Comparison of ENCODE assay signal across 1 cellular context in the genomic region with DNA sequence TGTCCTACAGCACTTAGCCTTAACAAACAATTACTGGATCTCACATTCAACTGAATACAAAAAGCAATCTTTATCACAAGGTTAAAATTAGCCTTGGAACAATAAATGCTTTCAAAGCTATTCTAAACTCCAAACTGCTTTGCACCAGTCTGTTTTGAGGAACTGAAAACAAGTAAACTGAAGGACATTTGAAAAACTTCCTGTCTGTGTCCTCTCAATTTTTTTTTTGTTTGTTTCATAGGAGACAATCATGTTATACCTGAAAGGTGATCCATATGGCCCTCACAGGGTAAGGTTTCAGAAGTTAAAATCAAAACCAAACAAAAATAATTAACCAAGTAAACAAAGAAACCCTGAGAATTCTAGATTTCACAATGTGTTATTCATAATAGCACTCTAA.
TF ChIP-seq lines count a peak whose summit lies in the region.

No MANE protein-coding gene starts in this region.

TF ChIP-seq in GM12878, 131 proteins besides CTCF, POLR2A, EP300 and RAD21 (continued from another document and continues in another):
- TF ChIP-seq, protein P1, sequence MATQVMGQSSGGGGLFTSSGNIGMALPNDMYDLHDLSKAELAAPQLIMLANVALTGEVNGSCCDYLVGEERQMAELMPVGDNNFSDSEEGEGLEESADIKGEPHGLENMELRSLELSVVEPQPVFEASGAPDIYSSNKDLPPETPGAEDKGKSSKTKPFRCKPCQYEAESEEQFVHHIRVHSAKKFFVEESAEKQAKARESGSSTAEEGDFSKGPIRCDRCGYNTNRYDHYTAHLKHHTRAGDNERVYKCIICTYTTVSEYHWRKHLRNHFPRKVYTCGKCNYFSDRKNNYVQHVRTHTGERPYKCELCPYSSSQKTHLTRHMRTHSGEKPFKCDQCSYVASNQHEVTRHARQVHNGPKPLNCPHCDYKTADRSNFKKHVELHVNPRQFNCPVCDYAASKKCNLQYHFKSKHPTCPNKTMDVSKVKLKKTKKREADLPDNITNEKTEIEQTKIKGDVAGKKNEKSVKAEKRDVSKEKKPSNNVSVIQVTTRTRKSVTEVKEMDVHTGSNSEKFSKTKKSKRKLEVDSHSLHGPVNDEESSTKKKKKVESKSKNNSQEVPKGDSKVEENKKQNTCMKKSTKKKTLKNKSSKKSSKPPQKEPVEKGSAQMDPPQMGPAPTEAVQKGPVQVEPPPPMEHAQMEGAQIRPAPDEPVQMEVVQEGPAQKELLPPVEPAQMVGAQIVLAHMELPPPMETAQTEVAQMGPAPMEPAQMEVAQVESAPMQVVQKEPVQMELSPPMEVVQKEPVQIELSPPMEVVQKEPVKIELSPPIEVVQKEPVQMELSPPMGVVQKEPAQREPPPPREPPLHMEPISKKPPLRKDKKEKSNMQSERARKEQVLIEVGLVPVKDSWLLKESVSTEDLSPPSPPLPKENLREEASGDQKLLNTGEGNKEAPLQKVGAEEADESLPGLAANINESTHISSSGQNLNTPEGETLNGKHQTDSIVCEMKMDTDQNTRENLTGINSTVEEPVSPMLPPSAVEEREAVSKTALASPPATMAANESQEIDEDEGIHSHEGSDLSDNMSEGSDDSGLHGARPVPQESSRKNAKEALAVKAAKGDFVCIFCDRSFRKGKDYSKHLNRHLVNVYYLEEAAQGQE (IDR thresholded peaks at IDR 0.05; ENCODE audit: low read depth, low read length), result no peak
- peak; percentile 98 for TF ChIP-seq MTA2 (IDR thresholded peaks at IDR 0.05; ENCODE audit: low read depth)
- peak; percentile 65; the same call in 1 of the 2 replicates for TF ChIP-seq CHD2 (IDR thresholded peaks at IDR 0.05; ENCODE audit: borderline replicate concordance, low read depth, low read length)
- peak; percentile 40; the same call in 1 of the 2 replicates for TF ChIP-seq BACH1 (IDR thresholded peaks at IDR 0.05; ENCODE audit: borderline replicate concordance)
- TF ChIP-seq BMI1 (IDR thresholded peaks at IDR 0.05; ENCODE audit: borderline replicate concordance), result peak; percentile 78; the same call in 1 of the 2 replicates
- 0 out of 2 replicates have a peak, but pooled peaks have one; percentile 37 for TF ChIP-seq TBL1XR1 (IDR thresholded peaks at IDR 0.05; ENCODE audit: low read depth, low read length)
- peak; percentile 90 for TF ChIP-seq MEF2A (IDR thresholded peaks at IDR 0.05; ENCODE audit: insufficient read depth, low read depth, low read length)
- TF ChIP-seq SKIL (IDR thresholded peaks at IDR 0.05; ENCODE audit: low read depth, poor library complexity, severe bottlenecking), result peak; percentile 79
- no peak for TF ChIP-seq ASH2L (IDR thresholded peaks at IDR 0.05; ENCODE audit: borderline replicate concordance, low read depth)
- peak; percentile 39; the same call in 1 of the 2 replicates for TF ChIP-seq PKNOX1 (IDR thresholded peaks at IDR 0.05)
- TF ChIP-seq YY1 (IDR thresholded peaks at IDR 0.05; ENCODE audit: low read depth, low read length), result no peak
- TF ChIP-seq, protein P2, sequence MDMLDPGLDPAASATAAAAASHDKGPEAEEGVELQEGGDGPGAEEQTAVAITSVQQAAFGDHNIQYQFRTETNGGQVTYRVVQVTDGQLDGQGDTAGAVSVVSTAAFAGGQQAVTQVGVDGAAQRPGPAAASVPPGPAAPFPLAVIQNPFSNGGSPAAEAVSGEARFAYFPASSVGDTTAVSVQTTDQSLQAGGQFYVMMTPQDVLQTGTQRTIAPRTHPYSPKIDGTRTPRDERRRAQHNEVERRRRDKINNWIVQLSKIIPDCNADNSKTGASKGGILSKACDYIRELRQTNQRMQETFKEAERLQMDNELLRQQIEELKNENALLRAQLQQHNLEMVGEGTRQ (IDR thresholded peaks at IDR 0.05; ENCODE audit: borderline replicate concordance, low read depth, low read length), result no peak
- peak; percentile 66; the same call in 1 of the 2 replicates for TF ChIP-seq ATF7 (IDR thresholded peaks at IDR 0.05; ENCODE audit: low read depth)
- 0 out of 2 replicates have a peak, but pooled peaks have one; percentile 34 for TF ChIP-seq RUNX3 (IDR thresholded peaks at IDR 0.05; ENCODE audit: low read length)
- peak; percentile 95 for TF ChIP-seq ZNF217 (IDR thresholded peaks at IDR 0.05)
- 0 out of 2 replicates have a peak, but pooled peaks have one; percentile 34 for TF ChIP-seq CBX5 (IDR thresholded peaks at IDR 0.05; ENCODE audit: low read depth)
- TF ChIP-seq NR2F1 (conservative IDR thresholded peaks at IDR 0.05), result peak; percentile 74
- peak; percentile 69 for TF ChIP-seq NFIC (IDR thresholded peaks at IDR 0.05; ENCODE audit: low read depth, low read length)
- peak; percentile 74; the same call in 1 of the 2 replicates for TF ChIP-seq ESRRA (IDR thresholded peaks at IDR 0.05; ENCODE audit: low read length)
- 0 out of 4 replicates have a peak, but pooled peaks of 1 of the 2 experiments have one; percentile 26 for TF ChIP-seq BHLHE40 (IDR thresholded peaks at IDR 0.05; ENCODE audit: borderline replicate concordance in 1 of 2, low read depth in 2 of 2, low read length in 1 of 2)
- TF ChIP-seq, protein P3, sequence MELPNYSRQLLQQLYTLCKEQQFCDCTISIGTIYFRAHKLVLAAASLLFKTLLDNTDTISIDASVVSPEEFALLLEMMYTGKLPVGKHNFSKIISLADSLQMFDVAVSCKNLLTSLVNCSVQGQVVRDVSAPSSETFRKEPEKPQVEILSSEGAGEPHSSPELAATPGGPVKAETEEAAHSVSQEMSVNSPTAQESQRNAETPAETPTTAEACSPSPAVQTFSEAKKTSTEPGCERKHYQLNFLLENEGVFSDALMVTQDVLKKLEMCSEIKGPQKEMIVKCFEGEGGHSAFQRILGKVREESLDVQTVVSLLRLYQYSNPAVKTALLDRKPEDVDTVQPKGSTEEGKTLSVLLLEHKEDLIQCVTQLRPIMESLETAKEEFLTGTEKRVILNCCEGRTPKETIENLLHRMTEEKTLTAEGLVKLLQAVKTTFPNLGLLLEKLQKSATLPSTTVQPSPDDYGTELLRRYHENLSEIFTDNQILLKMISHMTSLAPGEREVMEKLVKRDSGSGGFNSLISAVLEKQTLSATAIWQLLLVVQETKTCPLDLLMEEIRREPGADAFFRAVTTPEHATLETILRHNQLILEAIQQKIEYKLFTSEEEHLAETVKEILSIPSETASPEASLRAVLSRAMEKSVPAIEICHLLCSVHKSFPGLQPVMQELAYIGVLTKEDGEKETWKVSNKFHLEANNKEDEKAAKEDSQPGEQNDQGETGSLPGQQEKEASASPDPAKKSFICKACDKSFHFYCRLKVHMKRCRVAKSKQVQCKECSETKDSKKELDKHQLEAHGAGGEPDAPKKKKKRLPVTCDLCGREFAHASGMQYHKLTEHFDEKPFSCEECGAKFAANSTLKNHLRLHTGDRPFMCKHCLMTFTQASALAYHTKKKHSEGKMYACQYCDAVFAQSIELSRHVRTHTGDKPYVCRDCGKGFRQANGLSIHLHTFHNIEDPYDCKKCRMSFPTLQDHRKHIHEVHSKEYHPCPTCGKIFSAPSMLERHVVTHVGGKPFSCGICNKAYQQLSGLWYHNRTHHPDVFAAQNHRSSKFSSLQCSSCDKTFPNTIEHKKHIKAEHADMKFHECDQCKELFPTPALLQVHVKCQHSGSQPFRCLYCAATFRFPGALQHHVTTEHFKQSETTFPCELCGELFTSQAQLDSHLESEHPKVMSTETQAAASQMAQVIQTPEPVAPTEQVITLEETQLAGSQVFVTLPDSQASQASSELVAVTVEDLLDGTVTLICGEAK (IDR thresholded peaks at IDR 0.05; ENCODE audit: borderline replicate concordance), result peak; percentile 56; the same call in 1 of the 2 replicates
- no peak for TF ChIP-seq TAF1 (IDR thresholded peaks at IDR 0.05; ENCODE audit: borderline replicate concordance, low read depth, low read length)
- peak; percentile 70 for TF ChIP-seq CUX1 (IDR thresholded peaks at IDR 0.05; ENCODE audit: insufficient replicate concordance, low read depth, low read length)
- peak; percentile 65; the same call in 1 of the 2 replicates for TF ChIP-seq ZNF24 (IDR thresholded peaks at IDR 0.05)
- TF ChIP-seq IKZF1 (conservative IDR thresholded peaks at IDR 0.05), result peak; percentile 91
- 0 out of 2 replicates have a peak, but pooled peaks have one; percentile 41 for TF ChIP-seq RCOR1 (conservative IDR thresholded peaks at IDR 0.05; ENCODE audit: low read depth, low read length)
- TF ChIP-seq ATF2 (IDR thresholded peaks at IDR 0.05; ENCODE audit: low read length), result peak; percentile 50; the same call in 1 of the 2 replicates
- peak; percentile 96 to 98 for TF ChIP-seq IKZF2 (IDR thresholded peaks at IDR 0.05)
- TF ChIP-seq ATF3 (IDR thresholded peaks at IDR 0.05; ENCODE audit: borderline replicate concordance, extremely low read depth, low read depth, low read length), result no peak
- TF ChIP-seq NRF1 (conservative IDR thresholded peaks at IDR 0.05; ENCODE audit: low read depth, low read length), result no peak
- TF ChIP-seq FOXM1 (IDR thresholded peaks at IDR 0.05; ENCODE audit: low read depth, low read length), result peak; percentile 26; the same call in 1 of the 2 replicates
- peak; percentile 94 for TF ChIP-seq RELB (IDR thresholded peaks at IDR 0.05; ENCODE audit: low read depth)
- no peak for TF ChIP-seq BRCA1 (IDR thresholded peaks at IDR 0.05; ENCODE audit: low read depth, low read length)
